8 cellular contexts compared by ENCODE assay signal in the genomic region with DNA sequence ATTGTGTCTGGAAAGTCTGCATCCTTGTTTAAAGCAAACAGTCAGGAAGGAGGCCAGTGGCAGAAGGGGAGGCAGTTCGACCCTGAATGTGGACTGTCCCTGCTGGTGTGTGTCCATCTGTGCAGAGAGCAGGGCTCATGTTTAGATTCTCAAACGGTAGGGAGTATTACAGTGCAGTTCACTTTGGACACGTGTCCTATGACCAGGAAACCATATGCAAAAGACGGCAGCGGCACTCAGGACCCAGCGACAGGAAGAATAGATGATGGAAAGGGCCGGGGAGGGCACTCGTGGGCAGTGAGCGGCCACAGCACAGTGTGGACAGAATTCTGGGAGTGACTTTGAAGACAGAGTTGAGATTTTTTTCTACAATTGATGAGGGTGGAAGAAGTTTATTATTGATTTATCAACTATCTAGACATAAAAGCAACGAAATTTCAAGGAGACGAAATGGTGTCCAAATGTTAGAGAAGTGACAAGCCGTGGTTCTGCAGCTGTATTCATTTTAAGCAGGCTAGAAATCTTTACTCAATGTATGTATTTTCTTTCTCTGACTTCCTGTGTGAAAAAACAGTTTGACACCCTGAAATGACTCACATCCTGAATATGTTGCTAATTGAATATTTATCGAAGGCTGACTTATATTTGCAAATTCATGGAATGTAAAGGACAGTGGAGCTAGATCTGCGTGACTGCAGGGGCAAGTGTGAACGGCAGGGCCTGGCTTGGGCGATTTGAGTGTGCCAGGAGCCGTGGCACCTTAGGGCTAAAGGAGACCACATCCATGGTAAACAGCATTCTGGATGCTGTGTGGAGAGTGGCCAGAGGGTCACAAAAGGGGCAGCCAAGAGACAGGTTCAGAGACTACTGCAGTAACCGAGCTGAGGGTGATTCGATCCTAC.
A peak's percentile ranks its signal among the peaks of the same experiment; 100 is the strongest.
DNase-seq lines count a peak whose midpoint lies in the region; ATAC-seq lines count a peak whose summit lies in the region.

No MANE protein-coding gene starts in this region.

- H4K20me1 ChIP-seq in BLaER1 treated with 17β-estradiol and CSF1 and Interleukin-3, amounts not matched to agents 10 nM and 100 nM = no peaks in the 10 kb centered on the region

- WGBS in thymus = 91% methylated on average over 19 of the region's 19 CpGs

- peaks cover 0 to 13% (median 4%) of the 10 kb centered on the region in 11 experiments; a peak in 8 of 22 replicates for H3K36me3 ChIP-seq in BLaER1 treated with 17β-estradiol and CSF1 and Interleukin-3, amounts not matched to agents 10 nM and 100 nM
- no peaks in the 10 kb centered on the region for H3K36me3 ChIP-seq in thymus (ENCODE audit: control insufficient read depth, insufficient read depth)

- peaks cover 0 to 5% (median 0%) of the 10 kb centered on the region in 11 experiments; a peak in 2 of 22 replicates for H3K9me3 ChIP-seq in BLaER1 treated with 17β-estradiol and CSF1 and Interleukin-3, amounts not matched to agents 10 nM and 100 nM (replicated peaks in 1 of 11)
- no peaks in the 10 kb centered on the region for H3K9me3 ChIP-seq in thymus (ENCODE audit: control insufficient read depth)

- DNase-seq in RPMI7951 (ENCODE audit: low read depth) = peak; percentile 45
- no peak for DNase-seq in epithelial cell of prostate (ENCODE audit: low read depth, low spot score)
- no peak for DNase-seq in putamen (ENCODE audit: low spot score)
- DNase-seq in posterior vena cava (ENCODE audit: low spot score) = no peak

- peak overlapping the region in 1 of 10 experiments; percentile 25; a peak in 1 of 20 replicates for H3K4me3 ChIP-seq in BLaER1 treated with 17β-estradiol and CSF1 and Interleukin-3, amounts not matched to agents 10 nM and 100 nM
- no peak overlapping the region for H3K4me3 ChIP-seq in thymus (ENCODE audit: low read length)

- peak; percentile 85 for ATAC-seq in GM18873 (IDR thresholded peaks at IDR 0.05; ENCODE audit: low FRiP score, unreplicated experiment)
- ATAC-seq in HG02981 (IDR thresholded peaks at IDR 0.05; ENCODE audit: unreplicated experiment) = peak; percentile 73

- H3K27me3 ChIP-seq in BLaER1 treated with 17β-estradiol and CSF1 and Interleukin-3, amounts not matched to agents 10 nM and 100 nM = no peaks in the 10 kb centered on the region
- H3K27me3 ChIP-seq in thymus (ENCODE audit: control insufficient read depth, insufficient read depth) = no peaks in the 10 kb centered on the region

- H3K27ac ChIP-seq in BLaER1 treated with 17β-estradiol and CSF1 and Interleukin-3, amounts not matched to agents 10 nM and 100 nM = peak overlapping the region in 8 of 11 experiments; percentile 41 to 74 (median 59); a peak in 17 of 22 replicates
- H3K27ac ChIP-seq in epithelial cell of prostate (peak overlapping the region; percentile 22), thymus (ENCODE audit: low read depth) (peak overlapping the region; percentile 78)

- peaks cover 10 to 73% (median 33%) of the 10 kb centered on the region in 10 experiments; a peak in 19 of 20 replicates for H3K4me1 ChIP-seq in BLaER1 treated with 17β-estradiol and CSF1 and Interleukin-3, amounts not matched to agents 10 nM and 100 nM
- H3K4me1 ChIP-seq in thymus (ENCODE audit: control insufficient read depth, insufficient read depth, low read length) = peaks cover 15% of the 10 kb centered on the region

- peak overlapping the region in 10 of 11 experiments; percentile 17 to 86 (median 58); a peak in 20 of 22 replicates for H3K4me2 ChIP-seq in BLaER1 treated with 17β-estradiol and CSF1 and Interleukin-3, amounts not matched to agents 10 nM and 100 nM

- H3K9ac ChIP-seq in BLaER1 treated with 17β-estradiol and CSF1 and Interleukin-3, amounts not matched to agents 10 nM and 100 nM = peak overlapping the region in 6 of 11 experiments; percentile 5 to 61 (median 40); a peak in 8 of 22 replicates

- intact Hi-C loops in posterior vena cava (cut with DNase I) = no loop called here

Comparison
In these comparisons a context has a peak if more than half of its experiments do, and no peak if none do; other contexts are left out.
1. H3K27ac ChIP-seq: peak in every context shown above with its lines; median percentile 78 in thymus; 59 in BLaER1 treated with 17β-estradiol and CSF1 and Interleukin-3, amounts not matched to agents 10 nM and 100 nM; 22 in epithelial cell of prostate.